20 cellular contexts compared by ENCODE assay signal in the genomic region with DNA sequence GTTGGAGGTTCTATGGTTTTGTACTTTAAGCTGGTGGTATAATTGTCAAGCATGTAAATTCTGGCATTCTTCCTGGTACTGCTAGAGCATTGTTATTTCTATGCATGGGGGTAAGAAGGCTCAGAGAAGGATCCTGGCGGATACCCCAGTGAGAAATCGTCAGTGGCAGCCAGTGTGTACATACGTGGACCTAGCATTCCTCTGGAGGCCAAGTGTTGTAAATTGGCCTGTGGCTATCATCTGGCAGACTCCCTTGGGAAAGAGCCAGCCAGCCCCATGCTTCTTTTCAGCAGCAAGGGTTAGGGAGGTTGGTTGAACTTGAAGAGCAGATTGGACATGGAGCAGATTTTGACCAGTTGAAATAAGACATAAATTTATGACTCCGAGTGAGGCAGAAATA. TPM values are rescaled to one million over a fixed set of nuclear protein-coding genes. Genes with fewer than 3 reads are reported as not detected.
DNase-seq lines count a peak whose midpoint lies in the region; TF ChIP-seq lines count a peak whose summit lies in the region.
"Had no signal": no experiment of that assay in that cellular context is flagged by ENCODE, and none has a peak within 500 bp of the region (broad histone marks: within the 10 kb centered on the region; RNA-seq: fewer than 3 reads in every experiment).

No MANE protein-coding gene starts in this region.

- no peaks in the 10 kb centered on the region for H3K9me3 Mint-ChIP-seq in neural crest cell
- H3K9me3 Mint-ChIP-seq: CD4-positive, alpha-beta memory T cell; T-helper 1 cell treated with Interleukin-12 subunit alpha and Interleukin-12 subunit beta and Interleukin-4 antibody, amounts not matched to agents 30 μg/mL and 1 μg/mL, for 36 hours had no signal

- CTCF ChIA-PET in OCI-LY7 (lab: Charles Lee; ENCODE audit: unreplicated experiment): no interaction called here
- CTCF ChIA-PET in A673 (lab: Charles Lee): no interaction called here

- POLR2A ChIA-PET in OCI-LY7 (lab: Charles Lee): interaction anchor here (0.9 kb wide), 1 partner anchor 16 kb away, joined by 3 read pairs; no protein-coding TSS in a partner anchor
- POLR2A ChIA-PET in A673 (lab: Charles Lee; ENCODE audit: low non-redundant PET): no interaction called here

- no peak for TF ChIP-seq POLR2A in lower leg skin (IDR thresholded peaks at IDR 0.05)

- H3K79me2 ChIP-seq in OCI-LY7 (ENCODE audit: insufficient read depth, low read depth, low read length): peaks cover 6% of the 10 kb centered on the region; the same call in 1 of the 2 replicates

- no peak overlapping the region for H3K27ac Mint-ChIP-seq in neural crest cell (ENCODE audit: unreplicated experiment)
- H3K27ac Mint-ChIP-seq: T-helper 1 cell treated with Interleukin-12 subunit alpha and Interleukin-12 subunit beta and Interleukin-4 antibody, amounts not matched to agents 30 μg/mL and 1 μg/mL, for 36 hours had no signal

- intact Hi-C loops in OCI-LY7 (cut with micrococcal nuclease; ENCODE audit: unreplicated experiment): no loop called here
- intact Hi-C loops in A673 (cut with micrococcal nuclease; ENCODE audit: unreplicated experiment): no loop called here
- intact Hi-C loops in lower leg skin (cut with DNase I; ENCODE audit: low total_unique reads): no loop called here

- no peaks in the 10 kb centered on the region for H3K27me3 Mint-ChIP-seq in neural crest cell (ENCODE audit: low read depth)
- H3K27me3 Mint-ChIP-seq: CD4-positive, alpha-beta memory T cell had no signal

- DNase-seq in EL: peak; percentile 57
- DNase-seq in OCI-LY7 (ENCODE audit: low spot score): no peak
- peak; percentile 93 for DNase-seq in fibroblast of gingiva (ENCODE audit: low read depth)
- DNase-seq in neural crest cell (ENCODE audit: low read depth, low spot score): no peak
- DNase-seq in A673 (ENCODE audit: low spot score): no peak
- no peak for DNase-seq in NCI-H1436 (lab: John Stamatoyannopoulos, UW)
- DNase-seq in lower leg skin (ENCODE audit: low spot score in 2 of 2): no peak
- DNase-seq: activated naive CD4-positive, alpha-beta T cell; CD4-positive, alpha-beta memory T cell; effector CD4-positive, alpha-beta T cell; gastrocnemius medialis; mesendoderm; stimulated activated CD4-positive, alpha-beta T cell treated with anti-CD3 and anti-CD28 coated beads, Interleukin-4, amount 100 ng/mL, for 1 hour; stimulated activated CD8-positive, alpha-beta memory T cell treated with anti-CD3 and anti-CD28 coated beads, Interleukin-4, amount 100 ng/mL, for 48 hours had no signal

- H3K9me3 ChIP-seq in OCI-LY7 (ENCODE audit: low read length) (no peaks in the 10 kb centered on the region), A673 (ENCODE audit: low read depth, low read length, poor library complexity, severe bottlenecking) (no peaks in the 10 kb centered on the region)
- H3K9me3 ChIP-seq: breast epithelium, gastrocnemius medialis, HAP-1, right lobe of liver, thoracic aorta had no signal

- H3K9me2 ChIP-seq in OCI-LY7 (ENCODE audit: insufficient read depth, low read length): no peaks in the 10 kb centered on the region

- H3K4me3 ChIP-seq in OCI-LY7 (ENCODE audit: low read depth, low read length, poor library complexity, severe bottlenecking): no peak overlapping the region
- H3K4me3 ChIP-seq in A673 (ENCODE audit: low read depth, low read length, poor library complexity, severe bottlenecking): no peak overlapping the region
- H3K4me3 ChIP-seq in lower leg skin (ENCODE audit: low read depth, poor library complexity, severe bottlenecking): no peak overlapping the region
- H3K4me3 ChIP-seq: breast epithelium, gastrocnemius medialis, HAP-1, right lobe of liver, thoracic aorta had no signal

- H2AFZ ChIP-seq in OCI-LY7 (ENCODE audit: low read length): no peak overlapping the region

- H3K36me3 ChIP-seq in OCI-LY7 (ENCODE audit: insufficient read depth, low read length): peaks cover 10% of the 10 kb centered on the region; the same call in 1 of the 2 replicates
- peaks cover 5% of the 10 kb centered on the region for H3K36me3 ChIP-seq in A673 (ENCODE audit: insufficient read depth, low read length, poor library complexity, severe bottlenecking)
- H3K36me3 ChIP-seq: breast epithelium, gastrocnemius medialis, right lobe of liver had no signal

- TF ChIP-seq CTCF in OCI-LY7 (conservative IDR thresholded peaks at IDR 0.05; ENCODE audit: low read length) (no peak), neural crest cell (conservative IDR thresholded peaks at IDR 0.05) (no peak), A673 (conservative IDR thresholded peaks at IDR 0.05; ENCODE audit: low read depth, low read length) (no peak), lower leg skin (IDR thresholded peaks at IDR 0.05) (no peak)

- H3K4me1 ChIP-seq in OCI-LY7 (ENCODE audit: insufficient read depth, low read length, poor library complexity, severe bottlenecking) (peaks cover 36% of the 10 kb centered on the region), A673 (ENCODE audit: insufficient read depth, low read length, poor library complexity, severe bottlenecking) (no peaks in the 10 kb centered on the region)
- H3K4me1 ChIP-seq: breast epithelium, HAP-1, right lobe of liver had no signal

- peaks cover 3% of the 10 kb centered on the region for H3K36me3 Mint-ChIP-seq in neural crest cell (ENCODE audit: low read depth)

- H4K20me1 ChIP-seq in OCI-LY7 (ENCODE audit: insufficient read depth, low read length): no peaks in the 10 kb centered on the region

- no peak overlapping the region for H3K27ac ChIP-seq in OCI-LY7 (ENCODE audit: low read depth, low read length, poor library complexity, severe bottlenecking)
- no peak overlapping the region for H3K27ac ChIP-seq in A673 (ENCODE audit: low read depth, low read length, poor library complexity, severe bottlenecking)
- H3K27ac ChIP-seq: breast epithelium, gastrocnemius medialis, right lobe of liver, RWPE1, thoracic aorta had no signal

- no peaks in the 10 kb centered on the region for H3K27me3 ChIP-seq in A673 (replicated peaks; ENCODE audit: insufficient read depth, low read depth, low read length, poor library complexity)
- H3K27me3 ChIP-seq: breast epithelium, gastrocnemius medialis, right lobe of liver had no signal

- 60 to 62% methylated on average over 4 of the region's 4 CpGs for WGBS in lower leg skin, 2 donors

- peak overlapping the region; percentile 53; the same call in 1 of the 2 replicates for H3K4me2 ChIP-seq in OCI-LY7 (ENCODE audit: low read length)

- H3K4me1 Mint-ChIP-seq in neural crest cell: peaks cover 10% of the 10 kb centered on the region

- H3K4me3 Mint-ChIP-seq in neural crest cell: peak overlapping the region; percentile 40
- H3K4me3 Mint-ChIP-seq: CD4-positive, alpha-beta memory T cell; T-helper 1 cell treated with Interleukin-12 subunit alpha and Interleukin-12 subunit beta and Interleukin-4 antibody, amounts not matched to agents 30 μg/mL and 1 μg/mL, for 36 hours had no signal

- no TSS peak for BruUV-seq in OCI-LY7 (replicated peaks; lab: Mats Ljungman, UMichigan)
- no TSS peak for BruUV-seq in A673 (replicated peaks; lab: Mats Ljungman, UMichigan)

RNA-seq across cellular contexts. Expression of a gene that starts 5.2 kb away (rescaled TPM):
- 22.5 and 25.1 TPM in 2 replicates for total RNA-seq in OCI-LY7 (2014; rRNA removed; shearing (Covaris generic))
- total RNA-seq in OCI-LY7 (2022) (38.4 and 42.0 TPM in 2 replicates), neural crest cell (27.9 and 29.2 TPM in 2 replicates), A673 (2021) (44.2 and 46.8 TPM in 2 replicates), lower leg skin (10 to 100 TPM; 11.5 to 25.8 (median 20.9) TPM)

RNA-seq across cellular contexts. Expression of a gene that starts 42.7 kb away (rescaled TPM):
- 5.8 and 8.1 TPM in 2 replicates for total RNA-seq in OCI-LY7 (2014; rRNA removed; shearing (Covaris generic))
- total RNA-seq in OCI-LY7 (2022) (20.6 and 20.9 TPM in 2 replicates), neural crest cell (61.5 and 65.3 TPM in 2 replicates), A673 (2021) (58.7 and 60.3 TPM in 2 replicates), lower leg skin (10 to 100 TPM; 18.2 to 29.5 (median 22.5) TPM)

Comparison
In these comparisons a context has a peak if more than half of its experiments do, and no peak if none do; other contexts are left out.
1. DNase-seq: peak in EL (single experiment) and fibroblast of gingiva (single experiment); none in OCI-LY7 (single experiment), neural crest cell (single experiment), A673 (single experiment), NCI-H1436 (single experiment) and lower leg skin (0 of 2).